Comparison of ENCODE assay signal across 21 cellular contexts in the genomic region with DNA sequence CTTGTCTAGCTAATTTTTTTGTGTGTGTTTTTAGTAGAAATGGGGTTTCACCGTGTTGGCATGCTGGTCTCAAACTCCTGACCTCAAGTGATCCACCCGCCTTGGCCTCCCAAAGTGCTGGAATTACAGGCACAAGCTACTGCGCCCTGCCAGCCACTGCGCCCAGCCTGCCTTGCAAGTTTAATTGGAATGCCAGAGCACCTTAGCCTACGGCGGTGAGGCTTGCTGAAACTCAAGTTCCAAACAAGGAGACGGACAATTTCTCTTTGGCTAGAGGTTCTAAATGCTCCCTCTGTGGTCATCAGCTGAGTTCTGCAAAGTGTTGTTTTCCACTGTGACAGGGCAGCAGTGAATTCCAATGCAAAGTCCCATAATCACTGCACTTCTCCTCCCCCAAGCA.
A peak's percentile ranks its signal among the peaks of the same experiment; 100 is the strongest.
DNase-seq lines count a peak whose midpoint lies in the region; ATAC-seq, FAIRE-seq and TF ChIP-seq lines count a peak whose summit lies in the region.
"Had no signal": no experiment of that assay in that cellular context is flagged by ENCODE, and none has a peak within 500 bp of the region (broad histone marks: within the 10 kb centered on the region; RNA-seq: fewer than 3 reads in every experiment).

No MANE protein-coding gene starts in this region.

- no peak overlapping the region for H4K91ac ChIP-seq in H1 (replicated peaks; ENCODE audit: insufficient read length, low read length)

- intact Hi-C loops in spleen (cut with DNase I; ENCODE audit: low total_unique reads) (no loop called here), head of caudate nucleus (cut with DNase I) (no loop called here)

- TF ChIP-seq POLR2A in H1 (IDR thresholded peaks at IDR 0.05; ENCODE audit: control extremely low read depth in 1 of 2, low read depth in 2 of 2, low read length in 2 of 2) (no peak), spleen (IDR thresholded peaks at IDR 0.05) (no peak)

- H2BK5ac ChIP-seq in H1 (ENCODE audit: low read depth, low read length), result no peak overlapping the region

- CTCF ChIA-PET in H1 (lab: Charles Lee; ENCODE audit: partially characterized antibody), result no interaction called here

- TF ChIP-seq RAD21 in H1 (IDR thresholded peaks at IDR 0.05 in 1 of 2, conservative IDR thresholded peaks at IDR 0.05 in 1 of 2; ENCODE audit: low read depth in 2 of 2, low read length in 2 of 2), result no peak

- 92% methylated on average over 7 of the region's 7 CpGs; no CpG with 5 or more reads in 1 of the 2 experiments for WGBS in H1 (ENCODE audit: extremely low coverage in 1 of 2, insufficient coverage in 1 of 2, insufficient read length in 1 of 2, insufficient replicate concordance in 2 of 2, low coverage in 1 of 2, low lambda C conversion rate in 2 of 2, missing lambda C conversion rate in 1 of 2), 2 experiments
- WGBS in spleen, 5 donors, result 80 to 95% (median 92%) methylated on average over 7 of the region's 7 CpGs

- no peaks in the 10 kb centered on the region for H3K36me3 ChIP-seq in H1 (ENCODE audit: control insufficient read depth in 2 of 4, insufficient read depth in 4 of 4, low read length in 3 of 4)
- no peaks in the 10 kb centered on the region for H3K36me3 ChIP-seq in spleen
- H3K36me3 ChIP-seq: BLaER1 treated with 17β-estradiol and CSF1 and Interleukin-3, amounts not matched to agents 10 nM and 100 nM had no signal

- no peak overlapping the region for H4K5ac ChIP-seq in H1 (ENCODE audit: insufficient read length, low read depth, low read length)

- H3K4me2 ChIP-seq in H1 (ENCODE audit: insufficient read depth in 1 of 2, low read depth in 2 of 2, low read length in 2 of 2), result no peak overlapping the region
- H3K4me2 ChIP-seq: A549; BLaER1 treated with 17β-estradiol and CSF1 and Interleukin-3, amounts not matched to agents 10 nM and 100 nM had no signal

- TF ChIP-seq EP300 in H1 (IDR thresholded peaks at IDR 0.05; ENCODE audit: borderline replicate concordance in 1 of 2, low read depth in 2 of 2, low read length in 2 of 2), result no peak

- no peaks in the 10 kb centered on the region for H4K20me1 ChIP-seq in H1 (replicated peaks in 1 of 2; ENCODE audit: control insufficient read depth in 1 of 2, insufficient read depth in 2 of 2, low read length in 2 of 2)
- H4K20me1 ChIP-seq: BLaER1 treated with 17β-estradiol and CSF1 and Interleukin-3, amounts not matched to agents 10 nM and 100 nM had no signal

- no peak for FAIRE-seq in H1 (lab: Jason Lieb, UNC)
- FAIRE-seq: A549, D721Med, GM12878, GM12892, GM18507 had no signal

- POLR2A ChIA-PET in H1 (lab: Charles Lee; ENCODE audit: partially characterized antibody), result no interaction called here

- no peak overlapping the region for H3K4ac ChIP-seq in H1 (replicated peaks; ENCODE audit: insufficient read length, low read depth, low read length)

- H3K9me3 ChIP-seq in H1 (ENCODE audit: insufficient read depth in 2 of 2, low read depth in 1 of 2, low read length in 1 of 2) (no peaks in the 10 kb centered on the region), spleen (no peaks in the 10 kb centered on the region)
- H3K9me3 ChIP-seq: A549; BLaER1 treated with 17β-estradiol and CSF1 and Interleukin-3, amounts not matched to agents 10 nM and 100 nM; Caco-2 had no signal

- H2BK12ac ChIP-seq in H1 (ENCODE audit: low read depth, low read length), result no peak overlapping the region

- H3K56ac ChIP-seq in H1 (replicated peaks; ENCODE audit: insufficient read length, low read depth, low read length), result no peak overlapping the region

- no peak overlapping the region for H3K4me3 ChIP-seq in H1 (ENCODE audit: extremely low read depth in 1 of 4, insufficient read depth in 2 of 4, low read depth in 3 of 4, low read length in 4 of 4)
- no peak overlapping the region for H3K4me3 ChIP-seq in spleen
- H3K4me3 ChIP-seq: A549; BLaER1 treated with 17β-estradiol and CSF1 and Interleukin-3, amounts not matched to agents 10 nM and 100 nM; GM12878 had no signal

- peak overlapping the region; percentile 53; the same call in 1 of the 2 replicates for H2AFZ ChIP-seq in H1 (ENCODE audit: low read length)

- no peak for ATAC-seq in HG02970 (IDR thresholded peaks at IDR 0.05; ENCODE audit: low FRiP score, unreplicated experiment)
- ATAC-seq: A549; CD8-positive, alpha-beta T cell; GM12878 had no signal

- no peaks in the 10 kb centered on the region for H3K4me1 ChIP-seq in H1 (replicated peaks in 1 of 4; ENCODE audit: control insufficient read depth in 3 of 4, insufficient read depth in 4 of 4, low read length in 3 of 4)
- no peaks in the 10 kb centered on the region for H3K4me1 ChIP-seq in spleen
- H3K4me1 ChIP-seq: A549; BLaER1 treated with 17β-estradiol and CSF1 and Interleukin-3, amounts not matched to agents 10 nM and 100 nM; Caco-2 had no signal

- no peaks in the 10 kb centered on the region for H3K79me1 ChIP-seq in H1 (ENCODE audit: low read depth, low read length)

- H3K9ac ChIP-seq in H1 (replicated peaks in 1 of 4; ENCODE audit: extremely low read depth in 1 of 4, low read depth in 3 of 4, low read length in 3 of 4), result no peak overlapping the region
- H3K9ac ChIP-seq: BLaER1 treated with 17β-estradiol and CSF1 and Interleukin-3, amounts not matched to agents 10 nM and 100 nM had no signal

- H2BK20ac ChIP-seq in H1 (ENCODE audit: low read length), result no peak overlapping the region

- no peak overlapping the region for H3K27ac ChIP-seq in H1 (ENCODE audit: low read depth, low read length)
- H3K27ac ChIP-seq in spleen, result no peak overlapping the region
- H3K27ac ChIP-seq: 22Rv1; A549; BLaER1 treated with 17β-estradiol and CSF1 and Interleukin-3, amounts not matched to agents 10 nM and 100 nM; C4-2B had no signal

- DNase-seq in ELF-1 (ENCODE audit: low read depth, low spot score) (peak; percentile 7), H1 (ENCODE audit: low read depth in 1 of 2, low spot score in 2 of 2) (no peak), spleen (peak; percentile 62), T-helper 1 cell (no peak), head of caudate nucleus (no peak)
- DNase-seq: AML-193; Caco-2; Calu3; CD4-positive, alpha-beta T cell; CD8-positive, alpha-beta T cell; DMS79 treated with DMSO at 0.1 percent for 48 hours; GDM1 had no signal

- H2BK15ac ChIP-seq in H1 (ENCODE audit: low read length), result no peak overlapping the region

- H2BK120ac ChIP-seq in H1 (replicated peaks; ENCODE audit: low read depth, low read length), result no peak overlapping the region

- H3K18ac ChIP-seq in H1 (ENCODE audit: extremely low read depth, low read length), result no peak overlapping the region

- no peak overlapping the region for H3K14ac ChIP-seq in H1 (ENCODE audit: insufficient read length)

- H3K79me2 ChIP-seq in H1 (ENCODE audit: control insufficient read depth in 1 of 2, insufficient read depth in 2 of 2, low read length in 2 of 2), result no peaks in the 10 kb centered on the region

- H3K23me2 ChIP-seq in H1 (ENCODE audit: low read depth, low read length), result no peaks in the 10 kb centered on the region

- no peak overlapping the region for H2AK5ac ChIP-seq in H1 (ENCODE audit: low read depth, low read length)

- TF ChIP-seq CTCF in H1 (IDR thresholded peaks at IDR 0.05; ENCODE audit: control extremely low read depth in 1 of 3, insufficient read depth in 1 of 3, low read depth in 1 of 3, low read length in 3 of 3) (no peak), spleen (IDR thresholded peaks at IDR 0.05 in 8 of 11, conservative IDR thresholded peaks at IDR 0.05 in 3 of 11) (no peak)

- no peaks in the 10 kb centered on the region for H3K27me3 ChIP-seq in H1 (replicated peaks in 1 of 4; ENCODE audit: control insufficient read depth in 3 of 4, extremely low read depth in 1 of 4, insufficient read depth in 3 of 4, low read length in 3 of 4)
- no peaks in the 10 kb centered on the region for H3K27me3 ChIP-seq in spleen (replicated peaks in 1 of 7)
- H3K27me3 ChIP-seq: BLaER1 treated with 17β-estradiol and CSF1 and Interleukin-3, amounts not matched to agents 10 nM and 100 nM had no signal

- H4K8ac ChIP-seq in H1 (ENCODE audit: extremely low read depth, insufficient read depth, low read length), result no peak overlapping the region

- no peak overlapping the region for H3K23ac ChIP-seq in H1 (ENCODE audit: insufficient read length)

TF ChIP-seq in H1, 55 proteins besides CTCF, POLR2A, EP300 and RAD21:
- no peak for TF ChIP-seq TAF1 (IDR thresholded peaks at IDR 0.05; ENCODE audit: low read depth, low read length)
- no peak for TF ChIP-seq RFX5 (IDR thresholded peaks at IDR 0.05; ENCODE audit: borderline replicate concordance, low read depth, low read length)
- TF ChIP-seq SUZ12 (IDR thresholded peaks at IDR 0.05; ENCODE audit: low read length), result no peak
- no peak for TF ChIP-seq CREB1 (IDR thresholded peaks at IDR 0.05)
- TF ChIP-seq, protein P1, sequence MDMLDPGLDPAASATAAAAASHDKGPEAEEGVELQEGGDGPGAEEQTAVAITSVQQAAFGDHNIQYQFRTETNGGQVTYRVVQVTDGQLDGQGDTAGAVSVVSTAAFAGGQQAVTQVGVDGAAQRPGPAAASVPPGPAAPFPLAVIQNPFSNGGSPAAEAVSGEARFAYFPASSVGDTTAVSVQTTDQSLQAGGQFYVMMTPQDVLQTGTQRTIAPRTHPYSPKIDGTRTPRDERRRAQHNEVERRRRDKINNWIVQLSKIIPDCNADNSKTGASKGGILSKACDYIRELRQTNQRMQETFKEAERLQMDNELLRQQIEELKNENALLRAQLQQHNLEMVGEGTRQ (IDR thresholded peaks at IDR 0.05; ENCODE audit: low read length), result no peak
- TF ChIP-seq CTBP2 (IDR thresholded peaks at IDR 0.05; ENCODE audit: borderline replicate concordance, insufficient read depth, insufficient read length, low read length), result no peak
- no peak for TF ChIP-seq BACH1 (IDR thresholded peaks at IDR 0.05; ENCODE audit: low read length)
- no peak for TF ChIP-seq NRF1 (IDR thresholded peaks at IDR 0.05; ENCODE audit: low read depth, low read length)
- no peak for TF ChIP-seq SRF (IDR thresholded peaks at IDR 0.05; ENCODE audit: low read depth, low read length)
- no peak for TF ChIP-seq JUND (IDR thresholded peaks at IDR 0.05; ENCODE audit: low read length)
- TF ChIP-seq, protein P2, sequence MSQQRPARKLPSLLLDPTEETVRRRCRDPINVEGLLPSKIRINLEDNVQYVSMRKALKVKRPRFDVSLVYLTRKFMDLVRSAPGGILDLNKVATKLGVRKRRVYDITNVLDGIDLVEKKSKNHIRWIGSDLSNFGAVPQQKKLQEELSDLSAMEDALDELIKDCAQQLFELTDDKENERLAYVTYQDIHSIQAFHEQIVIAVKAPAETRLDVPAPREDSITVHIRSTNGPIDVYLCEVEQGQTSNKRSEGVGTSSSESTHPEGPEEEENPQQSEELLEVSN (IDR thresholded peaks at IDR 0.05), result no peak

Comparison
In these comparisons a context has a peak if more than half of its experiments do, and no peak if none do; other contexts are left out.
1. DNase-seq: peak in ELF-1 (single experiment) and spleen (single experiment); none in H1 (0 of 2), T-helper 1 cell (0 of 5) and head of caudate nucleus (0 of 42).